ENCODE assay signal across 2 cellular contexts in genomic region chr13:36767276-36767675, GRCh38.
TF ChIP-seq lines count a peak whose summit lies in the region.

No MANE protein-coding gene starts in this region.

TF ChIP-seq in HEK293, 187 proteins besides CTCF, POLR2A, EP300 and RAD21 (continued from another document):
- no peak for TF ChIP-seq ZNF16 (tag by site-specific recombination; IDR thresholded peaks at IDR 0.05; ENCODE audit: low read depth)

TF ChIP-seq in HepG2, 621 proteins besides CTCF, POLR2A, EP300 and RAD21 (continued from another document):
- TF ChIP-seq ZNF264 (CRISPR knock-in tag; IDR thresholded peaks at IDR 0.05) (no peak), TIGD3 (CRISPR knock-in tag; IDR thresholded peaks at IDR 0.05; ENCODE audit: borderline replicate concordance) (no peak), ZNF607 (CRISPR knock-in tag; IDR thresholded peaks at IDR 0.05; ENCODE audit: borderline replicate concordance) (no peak), RBFOX2 (IDR thresholded peaks at IDR 0.05; ENCODE audit: low read depth, low read length) (no peak), CHCHD3 (CRISPR knock-in tag; IDR thresholded peaks at IDR 0.05) (no peak), HOXD1 (CRISPR knock-in tag; IDR thresholded peaks at IDR 0.05) (no peak), NCOR1 (IDR thresholded peaks at IDR 0.05; ENCODE audit: borderline replicate concordance, low read length) (no peak)
TF ChIP-seq in HepG2: peak in this region for 0.
